2 cellular contexts compared by ENCODE assay signal in genomic region chr20:32472581-32473207, GRCh38.
TF ChIP-seq lines count a peak whose summit lies in the region.

No MANE protein-coding gene starts in this region.

TF ChIP-seq in SK-N-SH, 30 proteins besides CTCF, POLR2A, EP300 and RAD21 (continued from another document):
- no peak for TF ChIP-seq REST (IDR thresholded peaks at IDR 0.05; ENCODE audit: low read depth, low read length)
- no peak for TF ChIP-seq PBX3 (IDR thresholded peaks at IDR 0.05)
- TF ChIP-seq MEF2A (IDR thresholded peaks at IDR 0.05; ENCODE audit: borderline replicate concordance, low read depth), result no peak
- TF ChIP-seq TAF1 (IDR thresholded peaks at IDR 0.05; ENCODE audit: borderline replicate concordance, low read depth, low read length), result no peak
- no peak for TF ChIP-seq POLR2AphosphoS5 (IDR thresholded peaks at IDR 0.05; ENCODE audit: low read depth, low read length)
- TF ChIP-seq FOSL2 (IDR thresholded peaks at IDR 0.05; ENCODE audit: borderline replicate concordance, low read depth), result no peak
- no peak for TF ChIP-seq USF1 (IDR thresholded peaks at IDR 0.05; ENCODE audit: borderline replicate concordance, low read depth)
- no peak for TF ChIP-seq MAX (IDR thresholded peaks at IDR 0.05; ENCODE audit: low read depth)
- TF ChIP-seq JUND (IDR thresholded peaks at IDR 0.05), result no peak
- TF ChIP-seq TEAD4 (IDR thresholded peaks at IDR 0.05; ENCODE audit: borderline replicate concordance, insufficient read depth), result no peak
- TF ChIP-seq GATA2 (CRISPR knock-in tag; IDR thresholded peaks at IDR 0.05), result no peak
- no peak for TF ChIP-seq SIN3A (IDR thresholded peaks at IDR 0.05; ENCODE audit: borderline replicate concordance, low read depth, low read length)

TF ChIP-seq in SK-N-SH treated with all-trans-retinoic acid at 6 μM for 48 hours, 23 proteins besides CTCF, POLR2A, EP300 and RAD21 (continued from another document):
- TF ChIP-seq POU6F1 (CRISPR knock-in tag; IDR thresholded peaks at IDR 0.05; ENCODE audit: borderline replicate concordance, low read depth) (no peak), CREB5 (CRISPR knock-in tag; IDR thresholded peaks at IDR 0.05; ENCODE audit: low read depth) (no peak), ZNF8 (CRISPR knock-in tag; IDR thresholded peaks at IDR 0.05) (no peak), TOX (CRISPR knock-in tag; IDR thresholded peaks at IDR 0.05; ENCODE audit: borderline replicate concordance) (no peak)
TF ChIP-seq in SK-N-SH treated with all-trans-retinoic acid at 6 μM for 48 hours: peak in this region for 0.
